In the genomic region with DNA sequence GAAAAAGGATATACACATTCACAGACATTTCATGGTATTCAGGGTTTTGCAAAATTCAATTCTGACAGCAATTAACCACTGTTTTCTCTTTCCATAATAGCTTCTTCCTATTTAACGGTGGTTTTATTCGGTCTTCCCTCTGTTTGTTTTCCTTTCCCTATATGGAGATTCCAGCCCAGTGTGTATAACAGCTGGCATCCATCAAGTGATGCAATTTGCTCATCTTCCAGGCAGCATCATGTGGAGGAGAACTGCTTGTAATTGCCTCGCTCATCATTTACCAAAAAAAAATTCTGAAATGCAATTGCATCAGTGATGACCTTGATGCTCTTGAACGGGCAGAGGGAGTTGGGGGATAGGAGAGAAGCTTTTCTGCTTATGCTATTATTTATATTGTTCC, we compare ENCODE assay signal across 1 cellular context.
TF ChIP-seq lines count a peak whose summit lies in the region.

No MANE protein-coding gene starts in this region.

TF ChIP-seq in SK-N-SH treated with all-trans-retinoic acid at 6 μM for 48 hours, 23 proteins besides CTCF, POLR2A, EP300 and RAD21 (continued from another document):
- peak; percentile 63; the same call in 1 of the 2 replicates for TF ChIP-seq CREB5 (CRISPR knock-in tag; IDR thresholded peaks at IDR 0.05; ENCODE audit: low read depth)
- TF ChIP-seq, protein P1, sequence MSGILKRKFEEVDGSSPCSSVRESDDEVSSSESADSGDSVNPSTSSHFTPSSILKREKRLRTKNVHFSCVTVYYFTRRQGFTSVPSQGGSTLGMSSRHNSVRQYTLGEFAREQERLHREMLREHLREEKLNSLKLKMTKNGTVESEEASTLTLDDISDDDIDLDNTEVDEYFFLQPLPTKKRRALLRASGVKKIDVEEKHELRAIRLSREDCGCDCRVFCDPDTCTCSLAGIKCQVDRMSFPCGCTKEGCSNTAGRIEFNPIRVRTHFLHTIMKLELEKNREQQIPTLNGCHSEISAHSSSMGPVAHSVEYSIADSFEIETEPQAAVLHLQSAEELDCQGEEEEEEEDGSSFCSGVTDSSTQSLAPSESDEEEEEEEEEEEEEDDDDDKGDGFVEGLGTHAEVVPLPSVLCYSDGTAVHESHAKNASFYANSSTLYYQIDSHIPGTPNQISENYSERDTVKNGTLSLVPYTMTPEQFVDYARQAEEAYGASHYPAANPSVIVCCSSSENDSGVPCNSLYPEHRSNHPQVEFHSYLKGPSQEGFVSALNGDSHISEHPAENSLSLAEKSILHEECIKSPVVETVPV (CRISPR knock-in tag; IDR thresholded peaks at IDR 0.05): no peak
- TF ChIP-seq PPARA (CRISPR knock-in tag; IDR thresholded peaks at IDR 0.05; ENCODE audit: borderline replicate concordance): 0 out of 2 replicates have a peak, but pooled peaks have one; percentile 46
- 0 out of 2 replicates have a peak, but pooled peaks have one; percentile 12 for TF ChIP-seq BACH2 (CRISPR knock-in tag; IDR thresholded peaks at IDR 0.05; ENCODE audit: borderline replicate concordance)
- no peak for TF ChIP-seq RARB (CRISPR knock-in tag; IDR thresholded peaks at IDR 0.05)
- peak; percentile 43; the same call in 1 of the 2 replicates for TF ChIP-seq ZNF70 (CRISPR knock-in tag; IDR thresholded peaks at IDR 0.05)
- 0 out of 2 replicates have a peak, but pooled peaks have one; percentile 30 for TF ChIP-seq CSDC2 (CRISPR knock-in tag; IDR thresholded peaks at IDR 0.05)
